9 cellular contexts compared by ENCODE assay signal in the genomic region with DNA sequence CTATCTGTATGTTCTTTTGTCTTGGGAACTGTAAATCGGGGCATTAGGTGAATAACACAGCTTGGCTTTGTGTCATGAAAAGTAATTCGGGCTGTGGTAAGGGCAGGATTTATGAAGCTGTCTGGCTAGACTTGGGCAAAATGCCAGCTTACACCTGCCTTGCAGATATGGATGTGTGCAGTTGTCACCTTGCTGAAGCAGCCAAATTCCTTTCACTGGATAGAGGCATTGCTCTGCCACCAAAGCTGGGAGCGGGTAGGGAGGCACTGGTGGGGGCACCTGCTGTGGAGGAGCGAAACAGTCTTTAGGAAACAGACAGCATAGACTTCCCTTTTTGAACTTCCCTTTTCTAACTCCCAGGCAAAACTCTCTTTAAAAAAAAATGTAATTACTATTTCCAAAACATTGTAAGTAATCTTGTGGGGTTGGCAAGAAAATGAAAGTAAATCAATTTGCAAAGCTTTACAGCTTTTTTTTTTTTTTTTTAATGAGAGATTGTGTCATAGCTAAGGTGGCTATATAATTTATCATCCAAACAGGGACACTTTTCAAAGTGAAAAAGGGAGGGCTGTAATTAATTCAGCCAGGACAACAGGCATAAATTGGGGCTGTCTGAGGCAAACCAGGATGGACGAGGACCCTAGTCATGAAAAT.
DNase-seq lines count a peak whose midpoint lies in the region; ATAC-seq and TF ChIP-seq lines count a peak whose summit lies in the region.
"Had no signal": no experiment of that assay in that cellular context is flagged by ENCODE, and none has a peak within 500 bp of the region (broad histone marks: within the 10 kb centered on the region; RNA-seq: fewer than 3 reads in every experiment).

No MANE protein-coding gene starts in this region.

- no peak overlapping the region for H3K27ac ChIP-seq in CD8-positive, alpha-beta T cell (ENCODE audit: low read depth, low read length)

- POLR2A ChIA-PET in CD8-positive, alpha-beta T cell (lab: Charles Lee), result no interaction called here

- intact Hi-C loops in CD8-positive, alpha-beta T cell (cut with DNase I, micrococcal nuclease), result no loop called here

- no peaks in the 10 kb centered on the region for H3K4me1 ChIP-seq in CD8-positive, alpha-beta T cell (ENCODE audit: insufficient read depth, low read length)

- CTCF ChIA-PET in CD8-positive, alpha-beta T cell (lab: Charles Lee), result no interaction called here

- H3K4me3 Mint-ChIP-seq in memory B cell, result peak overlapping the region; percentile 81
- no peak overlapping the region for H3K4me3 Mint-ChIP-seq in CD8-positive, alpha-beta T cell

- ATAC-seq in GM18520 (IDR thresholded peaks at IDR 0.05; ENCODE audit: unreplicated experiment) (peak; percentile 30), HG02884 (IDR thresholded peaks at IDR 0.05; ENCODE audit: unreplicated experiment) (peak; percentile 45), memory B cell (ENCODE audit: low read depth) (peak; percentile 84)
- ATAC-seq in CD8-positive, alpha-beta T cell, result no peak
- ATAC-seq: K562 had no signal

- peak overlapping the region; percentile 84 for H3K27ac Mint-ChIP-seq in memory B cell
- no peak overlapping the region for H3K27ac Mint-ChIP-seq in CD8-positive, alpha-beta T cell

- no peak overlapping the region for H3K4me3 ChIP-seq in CD8-positive, alpha-beta T cell (ENCODE audit: low read depth, low read length)
- H3K4me3 ChIP-seq: K562 had no signal

- H3K9me3 Mint-ChIP-seq in memory B cell, result no peaks in the 10 kb centered on the region
- no peaks in the 10 kb centered on the region for H3K9me3 Mint-ChIP-seq in CD8-positive, alpha-beta T cell

- peaks cover 35% of the 10 kb centered on the region for H3K4me1 Mint-ChIP-seq in memory B cell
- no peaks in the 10 kb centered on the region for H3K4me1 Mint-ChIP-seq in CD8-positive, alpha-beta T cell (ENCODE audit: low read depth)

- no peaks in the 10 kb centered on the region for H3K36me3 Mint-ChIP-seq in memory B cell
- no peaks in the 10 kb centered on the region for H3K36me3 Mint-ChIP-seq in CD8-positive, alpha-beta T cell

- no peaks in the 10 kb centered on the region for H3K36me3 ChIP-seq in CD8-positive, alpha-beta T cell (ENCODE audit: insufficient read depth, low read length)

- no peaks in the 10 kb centered on the region for H3K27me3 Mint-ChIP-seq in memory B cell
- no peaks in the 10 kb centered on the region for H3K27me3 Mint-ChIP-seq in CD8-positive, alpha-beta T cell (ENCODE audit: low read depth)

- H3K27me3 ChIP-seq in CD8-positive, alpha-beta T cell (ENCODE audit: insufficient read depth, low read length), result no peaks in the 10 kb centered on the region

- DNase-seq in NCI-H146 treated with DMSO at 0.1 percent for 48 hours (lab: John Stamatoyannopoulos, UW; ENCODE audit: unreplicated experiment) (peak; percentile 84), UCSD-AML1 (lab: John Stamatoyannopoulos, UW; ENCODE audit: unreplicated experiment) (peak; percentile 78), memory B cell (ENCODE audit: low spot score in 2 of 2) (peak; percentile 49 to 62), inferior parietal cortex (ENCODE audit: extremely low spot score) (no peak)
- DNase-seq in activated CD8-positive, alpha-beta memory T cell treated with anti-CD3 and anti-CD28 coated beads, Interleukin-2, amount 50 U/mL, for 4 hours, result no peak
- no peak for DNase-seq in CD8-positive, alpha-beta T cell

- no peaks in the 10 kb centered on the region for H3K9me3 ChIP-seq in CD8-positive, alpha-beta T cell (ENCODE audit: low read length)

- no peak for TF ChIP-seq CTCF in CD8-positive, alpha-beta T cell (IDR thresholded peaks at IDR 0.05)

Comparison
In these comparisons a context has a peak if more than half of its experiments do, and no peak if none do; other contexts are left out.
1. DNase-seq: peak in NCI-H146 treated with DMSO at 0.1 percent for 48 hours (single experiment), UCSD-AML1 (single experiment) and memory B cell (2 of 2); none in inferior parietal cortex (single experiment), activated CD8-positive, alpha-beta memory T cell treated with anti-CD3 and anti-CD28 coated beads, Interleukin-2, amount 50 U/mL, for 4 hours (single experiment) and CD8-positive, alpha-beta T cell (0 of 7).